7 cellular contexts compared by ENCODE assay signal in genomic region chr10:72088879-72089585, GRCh38. TPM values are rescaled to one million over a fixed set of nuclear protein-coding genes. Genes with fewer than 3 reads are reported as not detected.
DNase-seq lines count a peak whose midpoint lies in the region; TF ChIP-seq lines count a peak whose summit lies in the region.

No MANE protein-coding gene starts in this region.

- H3K36me3 ChIP-seq in neural cell (ENCODE audit: insufficient read depth, low read length) (no peaks in the 10 kb centered on the region), sigmoid colon (peaks cover 0 to 7% (median 0%) of the 10 kb centered on the region in 4 donors), tibial artery (peaks cover 0 to 14% (median 12%) of the 10 kb centered on the region in 3 donors), thyroid gland (no peaks in the 10 kb centered on the region)

- WGBS in sigmoid colon, 2 donors = 43 to 49% methylated on average over 15 of the region's 15 CpGs
- 60 to 69% methylated on average over 14 to 15 of the region's 15 CpGs for WGBS in thyroid gland, 2 donors

- H3K4me1 ChIP-seq in sigmoid colon (peaks cover 0 to 21% (median 20%) of the 10 kb centered on the region in 4 donors), tibial artery (peaks cover 0 to 24% (median 17%) of the 10 kb centered on the region in 4 donors), thyroid gland (peaks cover 12 to 18% of the 10 kb centered on the region in 2 donors)

- no peak overlapping the region for H2AFZ ChIP-seq in neural cell (ENCODE audit: low read depth, low read length)

- H3K27ac ChIP-seq in neural cell (ENCODE audit: low read length) = no peak overlapping the region
- H3K27ac ChIP-seq in sigmoid colon = no peak overlapping the region
- H3K27ac ChIP-seq in tibial artery = no peak overlapping the region
- no peak overlapping the region for H3K27ac ChIP-seq in thyroid gland

- no peak overlapping the region for H3K9ac ChIP-seq in neural cell (ENCODE audit: low read length)

- no peaks in the 10 kb centered on the region for H3F3A ChIP-seq in neural cell (ENCODE audit: insufficient read depth, low read length, poor library complexity, severe bottlenecking)

- H3K4me2 ChIP-seq in neural cell (ENCODE audit: low read length) = no peak overlapping the region

- intact Hi-C loops in sigmoid colon (cut with DNase I) = no loop called here
- intact Hi-C loops in tibial artery (cut with DNase I; ENCODE audit: low total_unique reads) = no loop called here
- intact Hi-C loops in thyroid gland (cut with DNase I) = no loop called here

- peak overlapping the region; percentile 65 for H3K4me3 ChIP-seq in neural cell (ENCODE audit: low read length)
- no peak overlapping the region for H3K4me3 ChIP-seq in sigmoid colon
- H3K4me3 ChIP-seq in tibial artery = no peak overlapping the region
- peak overlapping the region in 1 of 3 donors; percentile 19 for H3K4me3 ChIP-seq in thyroid gland (replicated peaks in 1 of 3)

- H3K27me3 ChIP-seq in neural cell (ENCODE audit: insufficient read depth, low read depth, low read length) = peaks cover 62% of the 10 kb centered on the region
- H3K27me3 ChIP-seq in sigmoid colon = peaks cover 20 to 50% (median 29%) of the 10 kb centered on the region in 3 donors
- H3K27me3 ChIP-seq in tibial artery = peaks cover 3 to 36% of the 10 kb centered on the region in 2 donors
- H3K27me3 ChIP-seq in thyroid gland = peaks cover 22% of the 10 kb centered on the region

- TF ChIP-seq POLR2A in sigmoid colon (IDR thresholded peaks at IDR 0.05) (no peak), thyroid gland (IDR thresholded peaks at IDR 0.05) (no peak)

- H3K79me2 ChIP-seq in neural cell (replicated peaks; ENCODE audit: insufficient read depth, low read length) = no peaks in the 10 kb centered on the region

- TF ChIP-seq EP300 in Ishikawa (IDR thresholded peaks at IDR 0.05; ENCODE audit: borderline replicate concordance) (no peak), neural cell (conservative IDR thresholded peaks at IDR 0.05; ENCODE audit: poor library complexity, severe bottlenecking) (no peak), sigmoid colon (IDR thresholded peaks at IDR 0.05) (no peak)

- TF ChIP-seq RAD21 in Ishikawa (IDR thresholded peaks at IDR 0.05; ENCODE audit: low read depth) = no peak
- TF ChIP-seq RAD21 in neural cell (conservative IDR thresholded peaks at IDR 0.05) = no peak

- H4K20me1 ChIP-seq in neural cell (ENCODE audit: insufficient read depth) = no peaks in the 10 kb centered on the region

- TF ChIP-seq CTCF in neural cell (IDR thresholded peaks at IDR 0.05; ENCODE audit: poor library complexity, severe bottlenecking) (no peak), sigmoid colon (IDR thresholded peaks at IDR 0.05) (no peak), tibial artery (IDR thresholded peaks at IDR 0.05) (no peak), thyroid gland (IDR thresholded peaks at IDR 0.05) (no peak)

- peak in 4 of 5 experiments; percentile 25 to 79 (median 62) for DNase-seq in T-helper 2 cell
- peak; percentile 54 for DNase-seq in effector CD8-positive, alpha-beta T cell (lab: John Stamatoyannopoulos, UW)
- no peak for DNase-seq in sigmoid colon
- no peak for DNase-seq in tibial artery
- no peak for DNase-seq in thyroid gland

- no peaks in the 10 kb centered on the region for H3K9me3 ChIP-seq in neural cell (ENCODE audit: low read length)
- H3K9me3 ChIP-seq in sigmoid colon = no peaks in the 10 kb centered on the region
- no peaks in the 10 kb centered on the region for H3K9me3 ChIP-seq in tibial artery
- H3K9me3 ChIP-seq in thyroid gland = no peaks in the 10 kb centered on the region

- H3K9me2 ChIP-seq in neural cell (ENCODE audit: insufficient read depth, low read length) = no peaks in the 10 kb centered on the region

TF ChIP-seq in Ishikawa, 13 proteins besides CTCF, POLR2A, EP300 and RAD21:
- no peak for TF ChIP-seq FOXM1 (IDR thresholded peaks at IDR 0.05; ENCODE audit: borderline replicate concordance, low read depth)
- TF ChIP-seq REST (IDR thresholded peaks at IDR 0.05; ENCODE audit: low read depth) = no peak
- no peak for TF ChIP-seq TAF1 (IDR thresholded peaks at IDR 0.05; ENCODE audit: low read depth)
- TF ChIP-seq MAX (IDR thresholded peaks at IDR 0.05) = no peak
- peak; percentile 33; the same call in 1 of the 2 replicates for TF ChIP-seq CEBPB (IDR thresholded peaks at IDR 0.05)

TF ChIP-seq in neural cell, 6 proteins besides CTCF, POLR2A, EP300 and RAD21:
- no peak for TF ChIP-seq MXI1 (conservative IDR thresholded peaks at IDR 0.05; ENCODE audit: poor library complexity, severe bottlenecking)
- TF ChIP-seq POLR2AphosphoS5 (IDR thresholded peaks at IDR 0.05) = peak; percentile 32
- TF ChIP-seq REST (IDR thresholded peaks at IDR 0.05; ENCODE audit: borderline replicate concordance) = no peak

RNA-seq across cellular contexts. Expression of gene SPOCK2, which starts 0.7 kb away (rescaled TPM):
- polyA plus RNA-seq in neural cell = 5.6 and 6.2 TPM in 2 replicates
- 4.6 and 7.5 TPM in 2 replicates for polyA minus RNA-seq in neural cell
- 1 to 10 TPM; 5.8 to 10.0 (median 8.5) TPM for total RNA-seq in sigmoid colon
- 10 to 100 TPM in 1 of 3 donors, 1 to 10 TPM in 1, under 1 TPM in 1; 0.60 to 59.5 (median 2.8) TPM for polyA plus RNA-seq in sigmoid colon
- 10 to 100 TPM in 3 of 4 donors, 1 to 10 TPM in 1; 4.3 to 17.6 (median 13.5) TPM for total RNA-seq in thyroid gland

Comparison
In these comparisons a context has a peak if more than half of its experiments do, and no peak if none do; other contexts are left out.
1. DNase-seq: peak in T-helper 2 cell (4 of 5) and effector CD8-positive, alpha-beta T cell (single experiment); none in sigmoid colon (single experiment), tibial artery (0 of 2) and thyroid gland (0 of 2).